2 cellular contexts compared by ENCODE assay signal in genomic region chr19:6730941-6731670, GRCh38.
TF ChIP-seq lines count a peak whose summit lies in the region.

No MANE protein-coding gene starts in this region.

TF ChIP-seq in HCT116, 20 proteins besides CTCF, POLR2A, EP300 and RAD21:
- TF ChIP-seq EGR1 (IDR thresholded peaks at IDR 0.05; ENCODE audit: low read depth) (no peak), ZFX (IDR thresholded peaks at IDR 0.05) (no peak), ZNF274 (IDR thresholded peaks at IDR 0.05; ENCODE audit: low read depth, low read length) (no peak), TCF7L2 (IDR thresholded peaks at IDR 0.05; ENCODE audit: borderline replicate concordance, extremely low read depth, insufficient read depth, insufficient read length) (no peak), FOSL1 (IDR thresholded peaks at IDR 0.05; ENCODE audit: low read depth) (no peak), CBX3 (IDR thresholded peaks at IDR 0.05; ENCODE audit: low read depth) (no peak), EZH2 (IDR thresholded peaks at IDR 0.05) (no peak), POLR2AphosphoS5 (IDR thresholded peaks at IDR 0.05; ENCODE audit: low read depth, low read length) (no peak), EZH2phosphoT487 (IDR thresholded peaks at IDR 0.05; ENCODE audit: borderline replicate concordance) (no peak), SRF (IDR thresholded peaks at IDR 0.05; ENCODE audit: low read depth) (no peak), JUND (IDR thresholded peaks at IDR 0.05) (no peak), REST (IDR thresholded peaks at IDR 0.05; ENCODE audit: low read depth) (no peak)

TF ChIP-seq in HepG2, 621 proteins besides CTCF, POLR2A, EP300 and RAD21:
- TF ChIP-seq ATM (IDR thresholded peaks at IDR 0.05; ENCODE audit: borderline replicate concordance) (no peak), ZNF18 (CRISPR knock-in tag; IDR thresholded peaks at IDR 0.05; ENCODE audit: insufficient replicate concordance) (no peak), ZNF484 (CRISPR knock-in tag; IDR thresholded peaks at IDR 0.05; ENCODE audit: borderline replicate concordance, low read depth) (no peak), ZSCAN31 (CRISPR knock-in tag; IDR thresholded peaks at IDR 0.05; ENCODE audit: low read depth) (no peak), AGO2 (optimal IDR thresholded peaks at IDR 0.05; ENCODE audit: low read depth, low read length) (peak; percentile 22), ZBTB33 (CRISPR knock-in tag; IDR thresholded peaks at IDR 0.05) (0 out of 2 replicates have a peak, but pooled peaks have one; percentile 36), ELF3 (CRISPR knock-in tag; IDR thresholded peaks at IDR 0.05) (no peak), TIGD3 (CRISPR knock-in tag; IDR thresholded peaks at IDR 0.05; ENCODE audit: borderline replicate concordance) (no peak)
